Comparison of ENCODE assay signal across 28 cellular contexts in genomic region chr3:175573226-175573625, GRCh38.
"Had no signal": no experiment of that assay in that cellular context is flagged by ENCODE, and none has a peak within 500 bp of the region (broad histone marks: within the 10 kb centered on the region; RNA-seq: fewer than 3 reads in every experiment).

No MANE protein-coding gene starts in this region.

- H3K4me1 Mint-ChIP-seq: activated B cell treated with CpG ODN at 0.5 μM for 24 hours; activated CD4-positive, alpha-beta T cell treated with anti-CD3 and anti-CD28 coated beads, Interleukin-2, amount 10 ng/mL, durations not matched to agents 24 days and 14 days; activated naive CD8-positive, alpha-beta T cell treated with anti-CD3 and anti-CD28 coated beads, Interleukin-2, amount 50 U/mL, for 24 hours; T-cell had no signal

- H3K9me3 Mint-ChIP-seq: activated B cell treated with CpG ODN at 0.5 μM for 24 hours; activated CD4-positive, alpha-beta T cell treated with anti-CD3 and anti-CD28 coated beads, Interleukin-2, amount 10 ng/mL, durations not matched to agents 24 days and 14 days; activated naive CD8-positive, alpha-beta T cell treated with anti-CD3 and anti-CD28 coated beads, Interleukin-2, amount 50 U/mL, for 24 hours; activated T-cell treated with anti-CD3 and anti-CD28 coated beads, Interleukin-2, amount 50 U/mL, for 4 hours had no signal

- DNase-seq: activated B cell treated with CpG ODN at 0.5 μM for 24 hours; activated CD4-positive, alpha-beta memory T cell treated with anti-CD3 and anti-CD28 coated beads for 36 hours; activated CD4-positive, alpha-beta T cell treated with anti-CD3 and anti-CD28 coated beads for 1 hour; activated CD4-positive, alpha-beta T cell treated with anti-CD3 and anti-CD28 coated beads, Interleukin-2, amount 10 ng/mL, durations not matched to agents 24 days and 14 days; activated CD8-positive, alpha-beta memory T cell treated with anti-CD3 and anti-CD28 coated beads for 24 hours; activated effector memory CD4-positive, alpha-beta T cell treated with anti-CD3 and anti-CD28 coated beads, Interleukin-2, amount 50 U/mL, for 16 hours; activated naive CD4-positive, alpha-beta T cell treated with Interleukin-2 at 50 U/mL for 16 hours; activated naive CD8-positive, alpha-beta T cell treated with anti-CD3 and anti-CD28 coated beads, Interleukin-2, amount 50 U/mL, for 24 hours; activated T-cell treated with anti-CD3 and anti-CD28 coated beads, Interleukin-2, amount 50 U/mL, for 4 hours; brain microvascular endothelial cell; MG63; NCI-H1105; NCI-H1436; NCI-H1694 treated with DMSO at 0.1 percent for 48 hours; NCI-H2029 treated with DMSO at 0.1 percent for 48 hours; NCI-H345; NCI-H510A; NCI-H526 treated with DMSO at 0.1 percent for 48 hours; NCI-H82; RPMI8226; T-cell; T-helper 2 cell; T1000 had no signal

- ATAC-seq: activated naive CD4-positive, alpha-beta T cell treated with anti-CD3 and anti-CD28 coated beads, Interleukin-2, amount 50 U/mL, for 72 hours; activated naive CD8-positive, alpha-beta T cell treated with anti-CD3 and anti-CD28 coated beads, Interleukin-2, amount 50 U/mL, for 24 hours; activated T-cell treated with anti-CD3 and anti-CD28 coated beads, Interleukin-2, amount 50 U/mL, for 4 hours; Panc1; Right ventricle myocardium inferior; T-cell had no signal

- H3K4me3 Mint-ChIP-seq: activated B cell treated with CpG ODN at 0.5 μM for 24 hours; activated CD4-positive, alpha-beta memory T cell treated with anti-CD3 and anti-CD28 coated beads for 36 hours; activated CD4-positive, alpha-beta T cell treated with anti-CD3 and anti-CD28 coated beads, Interleukin-2, amount 10 ng/mL, durations not matched to agents 24 days and 14 days; activated naive CD8-positive, alpha-beta T cell treated with anti-CD3 and anti-CD28 coated beads, Interleukin-2, amount 50 U/mL, for 24 hours; activated T-cell treated with anti-CD3 and anti-CD28 coated beads, Interleukin-2, amount 50 U/mL, for 4 hours; T-cell had no signal

- H3K27ac ChIP-seq: brain microvascular endothelial cell, cardiac muscle cell, SK-N-MC had no signal

- H3K27me3 ChIP-seq: brain microvascular endothelial cell, cardiac muscle cell, MG63 had no signal

- H3K27ac Mint-ChIP-seq: activated B cell treated with CpG ODN at 0.5 μM for 24 hours; activated CD4-positive, alpha-beta memory T cell treated with anti-CD3 and anti-CD28 coated beads for 36 hours; activated CD4-positive, alpha-beta T cell treated with anti-CD3 and anti-CD28 coated beads, Interleukin-2, amount 10 ng/mL, durations not matched to agents 24 days and 14 days; activated naive CD4-positive, alpha-beta T cell treated with anti-CD3 and anti-CD28 coated beads, Interleukin-2, amount 50 U/mL, for 72 hours; activated naive CD8-positive, alpha-beta T cell treated with anti-CD3 and anti-CD28 coated beads, Interleukin-2, amount 50 U/mL, for 24 hours; T-cell had no signal

- H3K36me3 ChIP-seq: brain microvascular endothelial cell, cardiac muscle cell, MG63 had no signal

- H3K27me3 Mint-ChIP-seq: activated B cell treated with CpG ODN at 0.5 μM for 24 hours; activated CD4-positive, alpha-beta memory T cell treated with anti-CD3 and anti-CD28 coated beads for 36 hours; activated CD4-positive, alpha-beta T cell treated with anti-CD3 and anti-CD28 coated beads, Interleukin-2, amount 10 ng/mL, durations not matched to agents 24 days and 14 days; activated naive CD8-positive, alpha-beta T cell treated with anti-CD3 and anti-CD28 coated beads, Interleukin-2, amount 50 U/mL, for 24 hours; T-cell had no signal

- H3K9me3 ChIP-seq: MG63 had no signal

- H3K36me3 Mint-ChIP-seq: activated CD4-positive, alpha-beta memory T cell treated with anti-CD3 and anti-CD28 coated beads for 36 hours; activated naive CD4-positive, alpha-beta T cell treated with anti-CD3 and anti-CD28 coated beads, Interleukin-2, amount 50 U/mL, for 72 hours; T-cell had no signal

- H3K4me3 ChIP-seq: cardiac muscle cell, MG63, SK-N-MC had no signal
